Comparison of ENCODE assay signal across 1 cellular context in genomic region chr15:55443141-55443540, GRCh38. TPM values are rescaled to one million over a fixed set of nuclear protein-coding genes. Genes with fewer than 3 reads are reported as not detected.
"Had no signal": no experiment of that assay in that cellular context is flagged by ENCODE, and none has a peak within 500 bp of the region (broad histone marks: within the 10 kb centered on the region; RNA-seq: fewer than 3 reads in every experiment).

No MANE protein-coding gene starts in this region.

RNA-seq across cellular contexts. Expression of gene PIERCE2, which starts 34.8 kb away (rescaled TPM):
- total RNA-seq: HepG2 had no signal
